In the genomic region with DNA sequence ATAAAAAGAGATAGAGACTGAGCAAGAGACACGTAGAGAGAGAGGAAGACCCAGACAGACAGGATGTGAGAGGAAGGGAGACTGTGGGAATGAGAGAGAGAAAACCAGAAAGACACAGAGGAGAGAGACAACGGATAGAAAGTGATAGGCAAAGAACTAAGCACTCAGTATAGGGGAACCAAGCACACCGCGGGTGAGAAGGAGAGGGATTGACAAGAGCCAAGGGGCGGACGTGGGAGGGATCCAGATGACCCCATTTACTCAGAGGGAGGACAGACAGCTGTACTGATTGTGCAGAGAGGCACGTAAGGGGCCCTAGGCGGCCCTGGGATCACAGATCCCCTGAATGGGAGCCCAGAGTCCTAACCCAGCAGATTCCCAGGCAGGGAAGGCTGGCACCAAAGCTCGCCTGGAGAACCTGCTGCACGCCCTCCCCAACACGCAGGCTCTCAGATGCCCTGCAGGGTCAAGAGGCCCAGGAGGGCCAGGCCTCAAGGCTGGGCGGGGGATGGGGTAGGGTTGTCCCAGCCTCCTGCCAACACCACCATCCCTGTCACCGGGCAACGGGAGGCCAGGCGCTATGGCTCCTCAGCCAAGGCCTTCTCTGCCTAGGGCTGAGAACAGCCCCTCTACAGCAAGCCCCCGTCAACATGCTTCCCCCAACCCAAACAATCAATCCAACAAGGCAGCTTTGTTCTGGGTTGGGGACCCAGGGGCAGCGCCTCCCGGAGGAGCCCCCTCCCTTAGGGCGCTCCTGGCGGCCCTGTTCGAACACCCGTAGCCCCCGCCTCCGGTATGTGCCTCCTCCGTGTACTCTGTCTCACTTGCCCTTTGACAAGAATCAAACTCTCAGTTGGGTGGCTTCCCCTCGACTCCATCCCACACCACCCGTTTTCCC, we compare ENCODE assay signal across 8 cellular contexts. TPM values are rescaled to one million over a fixed set of nuclear protein-coding genes. Genes with fewer than 3 reads are reported as not detected.
DNase-seq lines count a peak whose midpoint lies in the region; ATAC-seq and TF ChIP-seq lines count a peak whose summit lies in the region.

No MANE protein-coding gene starts in this region.

- peak overlapping the region; percentile 88 for H3K27ac Mint-ChIP-seq in central memory CD8-positive, alpha-beta T cell (ENCODE audit: low read depth)

- peaks cover 27% of the 10 kb centered on the region for H3K36me3 Mint-ChIP-seq in central memory CD8-positive, alpha-beta T cell (ENCODE audit: insufficient read depth)

- H3K4me1 Mint-ChIP-seq in central memory CD8-positive, alpha-beta T cell: peaks cover 12% of the 10 kb centered on the region

- no peak for ATAC-seq in central memory CD8-positive, alpha-beta T cell (replicated peaks; ENCODE audit: extremely low read depth, poor library complexity, severe bottlenecking)
- ATAC-seq in HG02973 (IDR thresholded peaks at IDR 0.05; ENCODE audit: unreplicated experiment) (no peak), GM18867 (IDR thresholded peaks at IDR 0.05; ENCODE audit: unreplicated experiment) (no peak)

- TF ChIP-seq CTCF in GM10248 (IDR thresholded peaks at IDR 0.05; ENCODE audit: control extremely low read depth, extremely low read depth, low read depth, missing control alignments): no peak

- DNase-seq in GM10248 (ENCODE audit: extremely low spot score): peak; percentile 61
- peak; percentile 71 for DNase-seq in KBM-7
- DNase-seq in central memory CD8-positive, alpha-beta T cell (ENCODE audit: low spot score in 2 of 2): no peak
- peak; percentile 20 for DNase-seq in myocyte (ENCODE audit: low read depth)
- DNase-seq in NCI-H1694 (lab: John Stamatoyannopoulos, UW): no peak
- DNase-seq in DMS114 treated with DMSO at 0.1 percent for 48 hours (lab: John Stamatoyannopoulos, UW; ENCODE audit: unreplicated experiment): no peak

- in situ Hi-C loops in KBM-7 (cut with MboI; ENCODE audit: low pct_unique_long_range_greater_than_20kb, low sequenced_read_pairs): no loop called here

- POLR2A ChIA-PET in GM10248 (lab: Yijun Ruan, JAX): no interaction called here

- H3K27me3 Mint-ChIP-seq in central memory CD8-positive, alpha-beta T cell: peaks cover 32% of the 10 kb centered on the region

- CTCF ChIA-PET in GM10248 (lab: Yijun Ruan, JAX): interaction anchor here (1.5 to 3.2 kb wide), 2 partner anchors 14 to 32 kb away, joined by 5 to 14 read pairs; no protein-coding TSS in a partner anchor

- no peaks in the 10 kb centered on the region for H3K9me3 Mint-ChIP-seq in central memory CD8-positive, alpha-beta T cell

- peak overlapping the region; percentile 88 for H3K4me3 Mint-ChIP-seq in central memory CD8-positive, alpha-beta T cell

RNA-seq across cellular contexts. Expression of gene LOXL3, which starts 0.6 kb away (rescaled TPM):
- 3.4 and 5.7 TPM in 2 replicates for total RNA-seq in myocyte
- 11.4 TPM for polyA plus RNA-seq in myocyte (2012)

RNA-seq across cellular contexts. Expression of gene DOK1, which starts 1.4 kb away (rescaled TPM):
- total RNA-seq in myocyte: 9.5 and 10.5 TPM in 2 replicates
- 25.2 TPM for polyA plus RNA-seq in myocyte (2012)

RNA-seq across cellular contexts. Expression of gene HTRA2, which starts 23.4 kb away (rescaled TPM):
- 33.8 and 41.9 TPM in 2 replicates for total RNA-seq in myocyte
- 51.8 TPM for polyA plus RNA-seq in myocyte (2012)

RNA-seq across cellular contexts. Expression of gene AUP1, which starts 23.7 kb away (rescaled TPM):
- total RNA-seq in myocyte: 111 and 125 TPM in 2 replicates
- 117 TPM for polyA plus RNA-seq in myocyte (2012)

RNA-seq across cellular contexts. Expression of gene DQX1, which starts 27.1 kb away (rescaled TPM):
- total RNA-seq in myocyte: not detected in 2 replicates
- polyA plus RNA-seq in myocyte (2012): 0.06 TPM

Comparison
In these comparisons a context has a peak if more than half of its experiments do, and no peak if none do; other contexts are left out.
1. DNase-seq: peak in GM10248 (single experiment), KBM-7 (single experiment) and myocyte (single experiment); none in central memory CD8-positive, alpha-beta T cell (0 of 2), NCI-H1694 (single experiment) and DMS114 treated with DMSO at 0.1 percent for 48 hours (single experiment).